In genomic region chr3:51389423-51390183, GRCh38 we compare ENCODE assay signal across 1 cellular context.
TF ChIP-seq lines count a peak whose summit lies in the region.

No MANE protein-coding gene starts in this region.

TF ChIP-seq in K562, 482 proteins besides CTCF, POLR2A, EP300 and RAD21 (continued from another document):
- TF ChIP-seq REST (CRISPR knock-in tag; IDR thresholded peaks at IDR 0.05; ENCODE audit: low read depth) (no peak), MLLT1 (IDR thresholded peaks at IDR 0.05) (no peak), ZNF24 (IDR thresholded peaks at IDR 0.05) (no peak), CBX3 (IDR thresholded peaks at IDR 0.05; ENCODE audit: borderline replicate concordance in 1 of 2, low read length in 2 of 2) (no peak), CEBPB (tag; IDR thresholded peaks at IDR 0.05) (no peak), RBM34 (IDR thresholded peaks at IDR 0.05; ENCODE audit: borderline replicate concordance, insufficient read depth, low read length) (no peak), IRF2 (CRISPR knock-in tag; IDR thresholded peaks at IDR 0.05) (no peak), ZNF121 (CRISPR knock-in tag; conservative IDR thresholded peaks at IDR 0.05) (no peak), HNRNPUL1 (IDR thresholded peaks at IDR 0.05; ENCODE audit: low read length) (no peak), DACH1 (IDR thresholded peaks at IDR 0.05; ENCODE audit: partially characterized antibody) (no peak), KHSRP (IDR thresholded peaks at IDR 0.05) (no peak), ZNF280B (CRISPR knock-in tag; IDR thresholded peaks at IDR 0.05) (no peak), CREB3L1 (IDR thresholded peaks at IDR 0.05; ENCODE audit: borderline replicate concordance, low read depth) (no peak), ZNF695 (CRISPR knock-in tag; IDR thresholded peaks at IDR 0.05) (no peak), ZNF830 (CRISPR knock-in tag; IDR thresholded peaks at IDR 0.05) (no peak), ZNF778 (CRISPR knock-in tag; IDR thresholded peaks at IDR 0.05) (no peak), DDX20 (tag; IDR thresholded peaks at IDR 0.05; ENCODE audit: low read depth) (no peak), TFAP4 (CRISPR knock-in tag; IDR thresholded peaks at IDR 0.05; ENCODE audit: borderline replicate concordance) (peak; percentile 87), NUFIP1 (IDR thresholded peaks at IDR 0.05; ENCODE audit: partially characterized antibody) (no peak), CHAMP1 (IDR thresholded peaks at IDR 0.05) (no peak), ZNF239 (CRISPR knock-in tag; IDR thresholded peaks at IDR 0.05) (no peak), RFX5 (IDR thresholded peaks at IDR 0.05; ENCODE audit: low read depth, low read length) (no peak), FOXA1 (IDR thresholded peaks at IDR 0.05; ENCODE audit: borderline replicate concordance) (no peak), EHMT2 (IDR thresholded peaks at IDR 0.05) (no peak), E2F8 (IDR thresholded peaks at IDR 0.05; ENCODE audit: low read depth, partially characterized antibody) (peak; percentile 44), KDM1A (IDR thresholded peaks at IDR 0.05) (peak; percentile 26 to 39; a peak in 3 of 4 replicates), SMC3 (conservative IDR thresholded peaks at IDR 0.05; ENCODE audit: insufficient read depth, low read depth, low read length) (0 out of 2 replicates have a peak, but pooled peaks have one; percentile 9), ILK (tag; IDR thresholded peaks at IDR 0.05; ENCODE audit: borderline replicate concordance, low read depth) (no peak), ZNF324 (CRISPR knock-in tag; IDR thresholded peaks at IDR 0.05) (no peak), HINFP (tag; conservative IDR thresholded peaks at IDR 0.05; ENCODE audit: low read depth) (no peak), ZEB2 (IDR thresholded peaks at IDR 0.05) (no peak), ZBTB11 (CRISPR knock-in tag; IDR thresholded peaks at IDR 0.05) (no peak)
